ENCODE assay signal across 17 cellular contexts in genomic region chr5:131757830-131758519, GRCh38. TPM values are rescaled to one million over a fixed set of nuclear protein-coding genes. Genes with fewer than 3 reads are reported as not detected.
DNase-seq lines count a peak whose midpoint lies in the region; ATAC-seq and TF ChIP-seq lines count a peak whose summit lies in the region.
"Had no signal": no experiment of that assay in that cellular context is flagged by ENCODE, and none has a peak within 500 bp of the region (broad histone marks: within the 10 kb centered on the region; RNA-seq: fewer than 3 reads in every experiment).

No MANE protein-coding gene starts in this region.

- intact Hi-C loops in Right ventricle myocardium inferior (cut with DNase I) (loop anchor here (5.0 kb wide), 1 partner anchor 39 kb away; the partner anchor contains the start of gene FNIP1), cardiac septum (cut with DNase I) (loop anchor here (2.0 kb wide), 1 partner anchor 39 kb away; the partner anchor contains the start of gene FNIP1), left lung (cut with DNase I) (no loop called here)

- H3K36me3 ChIP-seq in cardiac muscle cell (no peaks in the 10 kb centered on the region), left lung (no peaks in the 10 kb centered on the region)
- H3K36me3 ChIP-seq: SJCRH30 had no signal

- no peak for TF ChIP-seq CTCF in cardiac muscle cell (IDR thresholded peaks at IDR 0.05; ENCODE audit: low read depth, low read length)
- no peak for TF ChIP-seq CTCF in foreskin keratinocyte (conservative IDR thresholded peaks at IDR 0.05)
- no peak for TF ChIP-seq CTCF in left lung (IDR thresholded peaks at IDR 0.05)

- no peak overlapping the region for H3K4me3 ChIP-seq in cardiac muscle cell
- no peak overlapping the region for H3K4me3 ChIP-seq in left lung
- H3K4me3 ChIP-seq: SJCRH30 had no signal

- DNase-seq in Right ventricle myocardium inferior (ENCODE audit: missing footprints) (no peak), cardiac septum (ENCODE audit: low spot score) (no peak), cardiac muscle cell (ENCODE audit: low read depth in 1 of 2, low spot score in 1 of 2) (no peak), foreskin keratinocyte (no peak), left lung (no peak), amniotic stem cell (lab: John Stamatoyannopoulos, UW) (no peak)
- DNase-seq: 8988T; activated T-cell treated with anti-CD3 and anti-CD28 coated beads, Interleukin-2, amount 50 U/mL, for 1 hour; CD4-positive, alpha-beta memory T cell; GOT3; NCI-H1092 treated with DMSO at 0.1 percent for 48 hours; posterior cingulate gyrus; SJCRH30; stimulated activated CD4-positive, alpha-beta T cell treated with anti-CD3 and anti-CD28 coated beads, Interleukin-15, amount 100 ng/mL, for 24 hours had no signal

- no peaks in the 10 kb centered on the region for H3K27me3 ChIP-seq in cardiac muscle cell
- no peaks in the 10 kb centered on the region for H3K27me3 ChIP-seq in foreskin keratinocyte
- H3K27me3 ChIP-seq in left lung = no peaks in the 10 kb centered on the region
- H3K27me3 ChIP-seq: SJCRH30 had no signal

- no peaks in the 10 kb centered on the region for H3K9me3 ChIP-seq in cardiac muscle cell (ENCODE audit: low read depth)
- no peaks in the 10 kb centered on the region for H3K9me3 ChIP-seq in left lung
- H3K9me3 ChIP-seq: SJCRH30 had no signal

- H3K27ac ChIP-seq in cardiac muscle cell = peak overlapping the region; percentile 79
- H3K27ac ChIP-seq in foreskin keratinocyte = no peak overlapping the region
- no peak overlapping the region for H3K27ac ChIP-seq in left lung
- H3K27ac ChIP-seq: epithelial cell of prostate, SJCRH30 had no signal

- H3K4me1 ChIP-seq in cardiac muscle cell (ENCODE audit: low read depth) = peaks cover 34% of the 10 kb centered on the region
- no peaks in the 10 kb centered on the region for H3K4me1 ChIP-seq in foreskin keratinocyte
- H3K4me1 ChIP-seq in left lung = peaks cover 0 to 37% of the 10 kb centered on the region in 2 donors
- H3K4me1 ChIP-seq: SJCRH30 had no signal

- ATAC-seq in Right ventricle myocardium inferior = peak; percentile 13
- peak; percentile 53 for ATAC-seq in HG03520 (IDR thresholded peaks at IDR 0.05; ENCODE audit: unreplicated experiment)
- no peak for ATAC-seq in foreskin keratinocyte
- no peak for ATAC-seq in GM21786 (IDR thresholded peaks at IDR 0.05; ENCODE audit: unreplicated experiment)
- ATAC-seq in left lung = no peak

RNA-seq across cellular contexts. Expression of gene FNIP1, which starts 38.8 kb away (rescaled TPM):
- total RNA-seq in Right ventricle myocardium inferior = 30.8 TPM
- 31.6 TPM for total RNA-seq in cardiac septum
- total RNA-seq in cardiac muscle cell = 13.6 and 24.4 TPM in 2 replicates
- polyA plus RNA-seq in cardiac muscle cell = 10.1 and 16.3 TPM in 2 replicates
- total RNA-seq in foreskin keratinocyte = 16.9 and 18.7 TPM in 2 replicates
- 2.2 TPM in 2 replicates for polyA plus RNA-seq in foreskin keratinocyte
- total RNA-seq in left lung = 10 to 100 TPM; 36.5 to 49.3 TPM

Comparison
In these comparisons a context has a peak if more than half of its experiments do, and no peak if none do; other contexts are left out.
1. ATAC-seq: peak in Right ventricle myocardium inferior (single experiment) and HG03520 (single experiment); none in foreskin keratinocyte (single experiment), GM21786 (single experiment) and left lung (single experiment).
2. intact Hi-C loops: an anchor here in Right ventricle myocardium inferior (5.0 kb wide) and cardiac septum (2.0 kb wide); none called in left lung.